Comparison of ENCODE assay signal across 1 cellular context in the genomic region with DNA sequence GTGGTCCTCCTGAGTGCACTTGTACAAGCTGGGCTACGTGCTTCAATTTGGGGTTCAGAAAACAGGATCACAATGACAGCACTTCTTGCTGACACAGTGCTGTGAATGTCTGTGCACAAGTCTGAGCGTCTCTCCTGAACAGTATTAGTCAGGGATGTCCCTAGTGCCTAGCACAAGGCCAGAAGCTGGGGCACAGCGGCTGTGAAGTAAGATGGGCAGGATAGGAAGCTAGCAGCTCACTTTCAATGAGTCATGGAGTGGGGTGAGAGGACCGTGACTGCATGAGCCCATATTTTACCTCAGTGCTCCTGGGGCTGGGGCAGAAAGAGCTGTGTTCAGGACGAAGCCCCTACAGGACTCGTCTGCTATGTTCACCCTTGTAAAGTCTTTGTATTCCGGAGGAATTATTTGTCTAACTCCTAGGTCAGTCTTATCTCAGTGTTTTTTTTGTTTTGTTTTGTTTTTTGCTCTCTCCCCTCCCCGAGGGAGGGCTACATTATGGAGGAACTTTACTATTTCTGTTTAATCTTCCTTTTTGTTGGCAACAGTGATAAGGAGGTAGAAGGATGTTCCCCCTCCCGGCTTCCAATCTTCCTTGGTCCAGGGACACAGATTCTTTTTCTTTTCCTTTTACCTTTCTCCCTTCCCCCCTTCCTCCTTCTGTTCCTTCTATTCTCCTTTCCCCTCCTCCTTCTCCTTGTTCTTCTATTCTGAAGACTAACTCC.
TF ChIP-seq lines count a peak whose summit lies in the region.

No MANE protein-coding gene starts in this region.

TF ChIP-seq in HCT116, 20 proteins besides CTCF, POLR2A, EP300 and RAD21 (continued from another document):
- TF ChIP-seq FOSL1 (IDR thresholded peaks at IDR 0.05; ENCODE audit: low read depth): peak; percentile 8; the same call in 1 of the 2 replicates
